8 cellular contexts compared by ENCODE assay signal in genomic region chr2:60152226-60152833, GRCh38.
DNase-seq lines count a peak whose midpoint lies in the region; ATAC-seq, FAIRE-seq and TF ChIP-seq lines count a peak whose summit lies in the region.

No MANE protein-coding gene starts in this region.

- H3K27ac ChIP-seq in suprapubic skin, result no peak overlapping the region

- no peaks in the 10 kb centered on the region for H3K4me1 ChIP-seq in suprapubic skin

- no peaks in the 10 kb centered on the region for H3K9me3 ChIP-seq in suprapubic skin

- TF ChIP-seq EP300 in suprapubic skin (IDR thresholded peaks at IDR 0.05), result no peak

- CTCF ChIA-PET in BJ (lab: Yijun Ruan, JAX), result interaction anchor here (0.7 to 1.5 kb wide), 2 partner anchors 10 to 95 kb away, joined by 3 read pairs; no protein-coding TSS in a partner anchor

- ATAC-seq in GM19351 (IDR thresholded peaks at IDR 0.05; ENCODE audit: unreplicated experiment) (peak; percentile 47), GM18907 (IDR thresholded peaks at IDR 0.05; ENCODE audit: unreplicated experiment) (no peak)

- no peak for TF ChIP-seq POLR2A in suprapubic skin (IDR thresholded peaks at IDR 0.05)

- WGBS in suprapubic skin, result 81% methylated on average over 4 of the region's 4 CpGs

- no peak overlapping the region for H3K4me3 ChIP-seq in BJ (ENCODE audit: low read depth, low read length)
- H3K4me3 ChIP-seq in suprapubic skin, result no peak overlapping the region

- no peak for DNase-seq in BJ (ENCODE audit: low read depth)
- peak; percentile 28 for DNase-seq in left kidney (ENCODE audit: low read depth, low spot score)
- no peak for DNase-seq in NCI-H2107 treated with DMSO at 0.1 percent for 48 hours (lab: John Stamatoyannopoulos, UW; ENCODE audit: unreplicated experiment)
- DNase-seq in suprapubic skin (ENCODE audit: low spot score in 2 of 2), result no peak
- DNase-seq in OCI-M2 (lab: John Stamatoyannopoulos, UW; ENCODE audit: unreplicated experiment), result no peak

- peak; percentile 76 for FAIRE-seq in TTC549 (lab: Jason Lieb, UNC)

- H3K27me3 ChIP-seq in BJ (ENCODE audit: control insufficient read depth, insufficient read depth, low read length), result no peaks in the 10 kb centered on the region
- no peaks in the 10 kb centered on the region for H3K27me3 ChIP-seq in suprapubic skin

- POLR2A ChIA-PET in BJ (lab: Charles Lee), result no interaction called here

- TF ChIP-seq CTCF in BJ (IDR thresholded peaks at IDR 0.05; ENCODE audit: insufficient read depth, low read depth, low read length), result peak; percentile 62
- TF ChIP-seq CTCF in suprapubic skin (IDR thresholded peaks at IDR 0.05), result no peak

- H3K36me3 ChIP-seq in BJ (ENCODE audit: control insufficient read depth, insufficient read depth, low read length) (no peaks in the 10 kb centered on the region), suprapubic skin (no peaks in the 10 kb centered on the region)
